In the genomic region with DNA sequence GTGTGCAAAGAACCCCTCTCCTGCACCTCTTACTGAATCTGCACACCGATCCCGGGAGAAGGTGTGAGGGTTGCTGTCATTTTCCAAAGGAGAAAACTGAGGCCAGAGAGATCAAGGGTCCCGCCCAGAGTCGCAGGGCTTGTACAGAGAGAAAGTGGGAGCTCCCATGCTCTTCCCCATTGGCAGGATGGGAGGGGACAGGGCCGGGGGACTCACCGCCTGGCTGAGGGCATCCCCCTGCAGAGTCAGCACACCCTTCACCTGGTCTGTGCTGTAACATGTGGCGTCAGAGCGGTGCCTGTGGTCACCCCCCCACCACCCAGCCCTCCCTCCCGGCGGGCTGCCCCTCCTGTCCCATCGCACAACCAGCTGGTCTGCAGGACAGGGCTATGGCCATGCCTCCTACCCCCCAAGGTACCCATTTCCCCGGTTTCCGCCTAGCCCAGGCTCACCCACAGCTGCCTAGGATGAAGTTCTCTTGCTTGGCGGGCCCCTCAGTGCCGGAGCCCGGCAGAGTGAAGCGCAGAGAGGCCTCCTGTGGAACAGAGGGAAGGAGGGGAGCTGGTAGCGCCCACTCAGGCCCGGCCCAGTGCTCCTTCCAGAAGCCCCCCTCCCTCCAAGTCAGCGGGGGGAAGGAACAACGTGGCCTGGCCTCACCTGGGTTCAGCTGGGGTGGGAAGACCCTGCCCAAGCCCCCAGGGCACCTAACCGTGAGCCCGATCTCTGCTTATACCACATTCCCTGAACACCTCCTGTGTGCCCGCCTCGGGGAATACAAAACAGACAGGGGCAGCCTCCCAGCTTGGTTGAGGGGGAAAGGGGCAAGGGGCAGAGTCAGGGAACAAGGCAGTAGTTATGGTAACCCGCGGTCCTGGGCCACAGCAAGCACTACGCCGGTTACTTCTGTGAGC, we compare ENCODE assay signal across 8 cellular contexts. TPM values are rescaled to one million over a fixed set of nuclear protein-coding genes. Genes with fewer than 3 reads are reported as not detected.
DNase-seq lines count a peak whose midpoint lies in the region; ATAC-seq and TF ChIP-seq lines count a peak whose summit lies in the region.

No MANE protein-coding gene starts in this region.

- H3K9me3 ChIP-seq in CD8-positive, alpha-beta T cell (ENCODE audit: low read length) = no peaks in the 10 kb centered on the region
- H3K9me3 ChIP-seq in PC-3 (ENCODE audit: low read length) (no peaks in the 10 kb centered on the region), neutrophil (no peaks in the 10 kb centered on the region)

- H3K27ac Mint-ChIP-seq in CD8-positive, alpha-beta T cell = peak overlapping the region; percentile 84

- no TSS peak for BruUV-seq in PC-3 (replicated peaks; lab: Mats Ljungman, UMichigan)

- peaks cover 14% of the 10 kb centered on the region for H3K4me1 ChIP-seq in CD8-positive, alpha-beta T cell (ENCODE audit: insufficient read depth, low read length)
- H3K4me1 ChIP-seq in PC-3 (ENCODE audit: insufficient read depth, low read length) = peaks cover 14% of the 10 kb centered on the region
- H3K4me1 ChIP-seq in neutrophil (ENCODE audit: control insufficient read depth in 1 of 2, insufficient read depth in 1 of 2, low read depth in 1 of 2, low read length in 1 of 2) = peaks cover 33 to 40% of the 10 kb centered on the region in 2 experiments

- no peak for ATAC-seq in CD8-positive, alpha-beta T cell
- no peak for ATAC-seq in PC-3
- ATAC-seq in GM18870 (IDR thresholded peaks at IDR 0.05; ENCODE audit: unreplicated experiment) = no peak
- no peak for ATAC-seq in HG02884 (IDR thresholded peaks at IDR 0.05; ENCODE audit: unreplicated experiment)

- peak overlapping the region; percentile 60 for H3K9ac ChIP-seq in PC-3 (ENCODE audit: low read length)

- intact Hi-C loops in CD8-positive, alpha-beta T cell (cut with DNase I, micrococcal nuclease) = no loop called here
- intact Hi-C loops in PC-3 (cut with micrococcal nuclease) = loop anchor here (5.0 to 10.0 kb wide), 2 partner anchors 69 to 153 kb away; a partner anchor contains a TSS

- peaks cover 22% of the 10 kb centered on the region for H3K36me3 Mint-ChIP-seq in CD8-positive, alpha-beta T cell

- no peaks in the 10 kb centered on the region for H3K79me2 ChIP-seq in PC-3 (ENCODE audit: low read length)

- H3K4me3 ChIP-seq in CD8-positive, alpha-beta T cell (ENCODE audit: low read depth, low read length) = peak overlapping the region; percentile 89
- H3K4me3 ChIP-seq in PC-3 (ENCODE audit: low read length) (peak overlapping the region; percentile 84), epithelial cell of esophagus (ENCODE audit: low read length) (peak overlapping the region; percentile 57), neutrophil (ENCODE audit: low read depth in 1 of 2, low read length in 1 of 2) (peak overlapping the region; percentile 79 to 100)

- H3K9me3 Mint-ChIP-seq in CD8-positive, alpha-beta T cell = no peaks in the 10 kb centered on the region

- POLR2A ChIA-PET in CD8-positive, alpha-beta T cell (lab: Charles Lee) = interaction anchor here (0.6 to 2.6 kb wide), 6 partner anchors 10 to 228 kb away, joined by 3 to 14 read pairs (median 4); a partner anchor contains a TSS
- POLR2A ChIA-PET in PC-3 (lab: Charles Lee; ENCODE audit: unreplicated experiment) = no interaction called here

- CTCF ChIA-PET in CD8-positive, alpha-beta T cell (lab: Charles Lee) = interaction anchor here (0.6 to 1.2 kb wide), 2 partner anchors 67 to 966 kb away, joined by 3 read pairs; a partner anchor contains a TSS
- CTCF ChIA-PET in PC-3 (lab: Charles Lee) = interaction anchor here (0.6 to 0.7 kb wide), 2 partner anchors 33 to 157 kb away, joined by 3 read pairs; a partner anchor contains a TSS

- TF ChIP-seq CTCF in CD8-positive, alpha-beta T cell (IDR thresholded peaks at IDR 0.05) = no peak
- TF ChIP-seq CTCF in PC-3 (conservative IDR thresholded peaks at IDR 0.05; ENCODE audit: low read depth, low read length) (no peak), epithelial cell of esophagus (IDR thresholded peaks at IDR 0.05; ENCODE audit: insufficient read depth, low read depth, low read length, missing control alignments) (no peak), neutrophil (IDR thresholded peaks at IDR 0.05) (no peak)

- no peaks in the 10 kb centered on the region for H3K27me3 ChIP-seq in CD8-positive, alpha-beta T cell (ENCODE audit: insufficient read depth, low read length)
- no peaks in the 10 kb centered on the region for H3K27me3 ChIP-seq in PC-3 (ENCODE audit: low read length)
- no peaks in the 10 kb centered on the region for H3K27me3 ChIP-seq in neutrophil

- no peaks in the 10 kb centered on the region for H3F3A ChIP-seq in PC-3 (ENCODE audit: low read length, unreplicated experiment)

- H3K4me2 ChIP-seq in PC-3 (ENCODE audit: low read length) = peak overlapping the region; percentile 97

- no peaks in the 10 kb centered on the region for H3K27me3 Mint-ChIP-seq in CD8-positive, alpha-beta T cell (ENCODE audit: low read depth)

- H3K27ac ChIP-seq in CD8-positive, alpha-beta T cell (ENCODE audit: low read depth, low read length) = peak overlapping the region; percentile 77
- H3K27ac ChIP-seq in PC-3 (ENCODE audit: low read length) (no peak overlapping the region), neutrophil (peak overlapping the region; percentile 91)

- peak overlapping the region; percentile 94 for H2AFZ ChIP-seq in PC-3 (ENCODE audit: low read length)

- peaks cover 5% of the 10 kb centered on the region for H3K36me3 ChIP-seq in CD8-positive, alpha-beta T cell (ENCODE audit: insufficient read depth, low read length)
- H3K36me3 ChIP-seq in PC-3 (ENCODE audit: low read depth, low read length) (no peaks in the 10 kb centered on the region), neutrophil (peaks cover 62% of the 10 kb centered on the region)

- no peak for DNase-seq in CD8-positive, alpha-beta T cell
- DNase-seq in PC-3 = no peak
- no peak for DNase-seq in epithelial cell of esophagus (ENCODE audit: low read depth)
- DNase-seq in retina = no peak
- no peak for DNase-seq in NCI-H2227 treated with DMSO at 0.1 percent for 48 hours (lab: John Stamatoyannopoulos, UW)

- peak overlapping the region; percentile 87 for H3K4me3 Mint-ChIP-seq in CD8-positive, alpha-beta T cell

- H4K20me1 ChIP-seq in PC-3 (ENCODE audit: low read length) = no peaks in the 10 kb centered on the region

- H3K9me2 ChIP-seq in PC-3 (replicated peaks; ENCODE audit: low read length) = no peaks in the 10 kb centered on the region

- H3K4me1 Mint-ChIP-seq in CD8-positive, alpha-beta T cell (ENCODE audit: low read depth) = peaks cover 11% of the 10 kb centered on the region

RNA-seq across cellular contexts. Expression of a gene that starts 1.1 kb away (rescaled TPM):
- 1 to 10 TPM; 7.9 to 8.6 TPM for total RNA-seq in CD8-positive, alpha-beta T cell
- total RNA-seq in PC-3 (2014; rRNA removed) = 23.3 and 24.1 TPM in 2 replicates

RNA-seq across cellular contexts. Expression of a gene that starts 6.1 kb away (rescaled TPM):
- total RNA-seq in CD8-positive, alpha-beta T cell = not detected
- not detected in 2 replicates for total RNA-seq in PC-3 (2014; rRNA removed)

RNA-seq across cellular contexts. Expression of a gene that starts 13.2 kb away (rescaled TPM):
- under 1 TPM in 1 of 2 experiments, not detected in 1; 0.72 TPM for total RNA-seq in CD8-positive, alpha-beta T cell
- total RNA-seq in PC-3 (2014; rRNA removed) = not detected in 2 replicates

RNA-seq across cellular contexts. Expression of a gene that starts 34.3 kb away (rescaled TPM):
- total RNA-seq in CD8-positive, alpha-beta T cell = 10 to 100 TPM; 12.1 to 15.9 TPM
- total RNA-seq in PC-3 (2014; rRNA removed) = 8.6 and 10.4 TPM in 2 replicates

RNA-seq across cellular contexts. Expression of a gene that starts 45.8 kb away (rescaled TPM):
- total RNA-seq in CD8-positive, alpha-beta T cell = 10 to 100 TPM; 71.8 to 76.7 TPM
- total RNA-seq in PC-3 (2014; rRNA removed) = 30.6 and 41.2 TPM in 2 replicates
